Comparison of ENCODE assay signal across 1 cellular context in the genomic region with DNA sequence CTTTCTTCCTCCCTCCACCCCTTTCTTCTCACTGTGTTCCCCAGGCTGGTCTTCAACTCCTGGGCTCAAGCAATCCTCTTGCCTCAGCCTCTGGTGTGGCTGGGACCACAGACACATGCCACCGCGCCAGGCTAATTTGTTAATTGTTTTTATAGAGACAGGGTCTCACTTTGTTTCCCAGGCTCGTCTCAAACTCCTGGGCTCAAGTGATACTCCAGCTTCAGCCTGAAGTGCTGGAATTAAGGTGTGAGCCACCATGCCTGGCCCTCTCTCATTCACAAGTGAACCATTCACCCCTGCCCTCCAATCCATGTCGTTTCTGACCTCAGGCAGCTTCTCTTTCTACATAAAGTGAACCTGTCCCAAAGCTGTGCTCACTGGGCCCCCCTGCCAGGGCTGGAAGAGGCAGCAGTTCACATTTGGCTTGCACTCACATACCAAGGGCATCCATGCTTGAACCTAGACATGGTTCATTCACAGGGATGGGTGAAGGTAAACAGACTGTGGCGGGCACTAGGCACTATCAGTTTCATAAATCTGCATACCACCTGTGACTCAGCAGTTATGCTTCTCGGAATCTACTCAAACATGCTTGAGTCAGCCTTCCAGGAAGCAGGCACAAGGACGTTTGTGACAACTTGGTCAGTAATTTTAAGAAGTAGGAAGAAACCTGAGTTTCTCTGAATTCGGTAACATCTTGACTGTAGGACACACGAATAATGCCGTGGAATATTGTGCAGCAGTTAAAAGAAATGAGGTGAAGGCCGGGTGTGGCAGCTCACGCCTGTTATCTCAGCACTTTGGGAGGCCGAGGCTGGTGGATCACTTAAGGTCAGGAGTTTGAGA.
TF ChIP-seq lines count a peak whose summit lies in the region.

No MANE protein-coding gene starts in this region.

TF ChIP-seq in K562, 482 proteins besides CTCF, POLR2A, EP300 and RAD21 (continued from another document and continues in another):
- TF ChIP-seq, protein P1, sequence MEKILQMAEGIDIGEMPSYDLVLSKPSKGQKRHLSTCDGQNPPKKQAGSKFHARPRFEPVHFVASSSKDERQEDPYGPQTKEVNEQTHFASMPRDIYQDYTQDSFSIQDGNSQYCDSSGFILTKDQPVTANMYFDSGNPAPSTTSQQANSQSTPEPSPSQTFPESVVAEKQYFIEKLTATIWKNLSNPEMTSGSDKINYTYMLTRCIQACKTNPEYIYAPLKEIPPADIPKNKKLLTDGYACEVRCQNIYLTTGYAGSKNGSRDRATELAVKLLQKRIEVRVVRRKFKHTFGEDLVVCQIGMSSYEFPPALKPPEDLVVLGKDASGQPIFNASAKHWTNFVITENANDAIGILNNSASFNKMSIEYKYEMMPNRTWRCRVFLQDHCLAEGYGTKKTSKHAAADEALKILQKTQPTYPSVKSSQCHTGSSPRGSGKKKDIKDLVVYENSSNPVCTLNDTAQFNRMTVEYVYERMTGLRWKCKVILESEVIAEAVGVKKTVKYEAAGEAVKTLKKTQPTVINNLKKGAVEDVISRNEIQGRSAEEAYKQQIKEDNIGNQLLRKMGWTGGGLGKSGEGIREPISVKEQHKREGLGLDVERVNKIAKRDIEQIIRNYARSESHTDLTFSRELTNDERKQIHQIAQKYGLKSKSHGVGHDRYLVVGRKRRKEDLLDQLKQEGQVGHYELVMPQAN (IDR thresholded peaks at IDR 0.05; ENCODE audit: borderline replicate concordance) = 0 out of 2 replicates have a peak, but pooled peaks have one; percentile 42
- TF ChIP-seq, protein P2, sequence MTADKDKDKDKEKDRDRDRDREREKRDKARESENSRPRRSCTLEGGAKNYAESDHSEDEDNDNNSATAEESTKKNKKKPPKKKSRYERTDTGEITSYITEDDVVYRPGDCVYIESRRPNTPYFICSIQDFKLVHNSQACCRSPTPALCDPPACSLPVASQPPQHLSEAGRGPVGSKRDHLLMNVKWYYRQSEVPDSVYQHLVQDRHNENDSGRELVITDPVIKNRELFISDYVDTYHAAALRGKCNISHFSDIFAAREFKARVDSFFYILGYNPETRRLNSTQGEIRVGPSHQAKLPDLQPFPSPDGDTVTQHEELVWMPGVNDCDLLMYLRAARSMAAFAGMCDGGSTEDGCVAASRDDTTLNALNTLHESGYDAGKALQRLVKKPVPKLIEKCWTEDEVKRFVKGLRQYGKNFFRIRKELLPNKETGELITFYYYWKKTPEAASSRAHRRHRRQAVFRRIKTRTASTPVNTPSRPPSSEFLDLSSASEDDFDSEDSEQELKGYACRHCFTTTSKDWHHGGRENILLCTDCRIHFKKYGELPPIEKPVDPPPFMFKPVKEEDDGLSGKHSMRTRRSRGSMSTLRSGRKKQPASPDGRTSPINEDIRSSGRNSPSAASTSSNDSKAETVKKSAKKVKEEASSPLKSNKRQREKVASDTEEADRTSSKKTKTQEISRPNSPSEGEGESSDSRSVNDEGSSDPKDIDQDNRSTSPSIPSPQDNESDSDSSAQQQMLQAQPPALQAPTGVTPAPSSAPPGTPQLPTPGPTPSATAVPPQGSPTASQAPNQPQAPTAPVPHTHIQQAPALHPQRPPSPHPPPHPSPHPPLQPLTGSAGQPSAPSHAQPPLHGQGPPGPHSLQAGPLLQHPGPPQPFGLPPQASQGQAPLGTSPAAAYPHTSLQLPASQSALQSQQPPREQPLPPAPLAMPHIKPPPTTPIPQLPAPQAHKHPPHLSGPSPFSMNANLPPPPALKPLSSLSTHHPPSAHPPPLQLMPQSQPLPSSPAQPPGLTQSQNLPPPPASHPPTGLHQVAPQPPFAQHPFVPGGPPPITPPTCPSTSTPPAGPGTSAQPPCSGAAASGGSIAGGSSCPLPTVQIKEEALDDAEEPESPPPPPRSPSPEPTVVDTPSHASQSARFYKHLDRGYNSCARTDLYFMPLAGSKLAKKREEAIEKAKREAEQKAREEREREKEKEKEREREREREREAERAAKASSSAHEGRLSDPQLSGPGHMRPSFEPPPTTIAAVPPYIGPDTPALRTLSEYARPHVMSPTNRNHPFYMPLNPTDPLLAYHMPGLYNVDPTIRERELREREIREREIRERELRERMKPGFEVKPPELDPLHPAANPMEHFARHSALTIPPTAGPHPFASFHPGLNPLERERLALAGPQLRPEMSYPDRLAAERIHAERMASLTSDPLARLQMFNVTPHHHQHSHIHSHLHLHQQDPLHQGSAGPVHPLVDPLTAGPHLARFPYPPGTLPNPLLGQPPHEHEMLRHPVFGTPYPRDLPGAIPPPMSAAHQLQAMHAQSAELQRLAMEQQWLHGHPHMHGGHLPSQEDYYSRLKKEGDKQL (CRISPR knock-in tag; IDR thresholded peaks at IDR 0.05; ENCODE audit: borderline replicate concordance) = no peak
- TF ChIP-seq, protein P3, sequence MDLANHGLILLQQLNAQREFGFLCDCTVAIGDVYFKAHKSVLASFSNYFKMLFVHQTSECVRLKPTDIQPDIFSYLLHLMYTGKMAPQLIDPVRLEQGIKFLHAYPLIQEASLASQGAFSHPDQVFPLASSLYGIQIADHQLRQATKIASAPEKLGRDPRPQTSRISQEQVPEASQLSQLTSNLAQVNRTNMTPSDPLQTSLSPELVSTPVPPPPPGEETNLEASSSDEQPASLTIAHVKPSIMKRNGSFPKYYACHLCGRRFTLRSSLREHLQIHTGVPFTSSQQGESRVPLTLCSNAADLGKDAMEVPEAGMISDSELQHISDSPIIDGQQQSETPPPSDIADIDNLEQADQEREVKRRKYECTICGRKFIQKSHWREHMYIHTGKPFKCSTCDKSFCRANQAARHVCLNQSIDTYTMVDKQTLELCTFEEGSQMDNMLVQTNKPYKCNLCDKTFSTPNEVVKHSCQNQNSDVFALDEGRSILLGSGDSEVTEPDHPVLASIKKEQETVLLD (IDR thresholded peaks at IDR 0.05) = peak; percentile 85
- TF ChIP-seq, protein P4, sequence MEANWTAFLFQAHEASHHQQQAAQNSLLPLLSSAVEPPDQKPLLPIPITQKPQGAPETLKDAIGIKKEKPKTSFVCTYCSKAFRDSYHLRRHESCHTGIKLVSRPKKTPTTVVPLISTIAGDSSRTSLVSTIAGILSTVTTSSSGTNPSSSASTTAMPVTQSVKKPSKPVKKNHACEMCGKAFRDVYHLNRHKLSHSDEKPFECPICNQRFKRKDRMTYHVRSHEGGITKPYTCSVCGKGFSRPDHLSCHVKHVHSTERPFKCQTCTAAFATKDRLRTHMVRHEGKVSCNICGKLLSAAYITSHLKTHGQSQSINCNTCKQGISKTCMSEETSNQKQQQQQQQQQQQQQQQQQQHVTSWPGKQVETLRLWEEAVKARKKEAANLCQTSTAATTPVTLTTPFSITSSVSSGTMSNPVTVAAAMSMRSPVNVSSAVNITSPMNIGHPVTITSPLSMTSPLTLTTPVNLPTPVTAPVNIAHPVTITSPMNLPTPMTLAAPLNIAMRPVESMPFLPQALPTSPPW (CRISPR knock-in tag; IDR thresholded peaks at IDR 0.05) = peak; percentile 43; the same call in 1 of the 2 replicates
- TF ChIP-seq ZBTB1 (CRISPR knock-in tag; IDR thresholded peaks at IDR 0.05; ENCODE audit: borderline replicate concordance, low read depth) = no peak
- TF ChIP-seq, protein P5, sequence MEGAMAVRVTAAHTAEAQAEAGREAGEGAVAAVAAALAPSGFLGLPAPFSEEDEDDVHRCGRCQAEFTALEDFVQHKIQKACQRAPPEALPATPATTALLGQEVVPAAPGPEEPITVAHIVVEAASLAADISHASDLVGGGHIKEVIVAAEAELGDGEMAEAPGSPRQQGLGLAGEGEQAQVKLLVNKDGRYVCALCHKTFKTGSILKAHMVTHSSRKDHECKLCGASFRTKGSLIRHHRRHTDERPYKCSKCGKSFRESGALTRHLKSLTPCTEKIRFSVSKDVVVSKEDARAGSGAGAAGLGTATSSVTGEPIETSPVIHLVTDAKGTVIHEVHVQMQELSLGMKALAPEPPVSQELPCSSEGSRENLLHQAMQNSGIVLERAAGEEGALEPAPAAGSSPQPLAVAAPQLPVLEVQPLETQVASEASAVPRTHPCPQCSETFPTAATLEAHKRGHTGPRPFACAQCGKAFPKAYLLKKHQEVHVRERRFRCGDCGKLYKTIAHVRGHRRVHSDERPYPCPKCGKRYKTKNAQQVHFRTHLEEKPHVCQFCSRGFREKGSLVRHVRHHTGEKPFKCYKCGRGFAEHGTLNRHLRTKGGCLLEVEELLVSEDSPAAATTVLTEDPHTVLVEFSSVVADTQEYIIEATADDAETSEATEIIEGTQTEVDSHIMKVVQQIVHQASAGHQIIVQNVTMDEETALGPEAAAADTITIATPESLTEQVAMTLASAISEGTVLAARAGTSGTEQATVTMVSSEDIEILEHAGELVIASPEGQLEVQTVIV (CRISPR knock-in tag; IDR thresholded peaks at IDR 0.05; ENCODE audit: borderline replicate concordance) = no peak
- TF ChIP-seq, protein P6, sequence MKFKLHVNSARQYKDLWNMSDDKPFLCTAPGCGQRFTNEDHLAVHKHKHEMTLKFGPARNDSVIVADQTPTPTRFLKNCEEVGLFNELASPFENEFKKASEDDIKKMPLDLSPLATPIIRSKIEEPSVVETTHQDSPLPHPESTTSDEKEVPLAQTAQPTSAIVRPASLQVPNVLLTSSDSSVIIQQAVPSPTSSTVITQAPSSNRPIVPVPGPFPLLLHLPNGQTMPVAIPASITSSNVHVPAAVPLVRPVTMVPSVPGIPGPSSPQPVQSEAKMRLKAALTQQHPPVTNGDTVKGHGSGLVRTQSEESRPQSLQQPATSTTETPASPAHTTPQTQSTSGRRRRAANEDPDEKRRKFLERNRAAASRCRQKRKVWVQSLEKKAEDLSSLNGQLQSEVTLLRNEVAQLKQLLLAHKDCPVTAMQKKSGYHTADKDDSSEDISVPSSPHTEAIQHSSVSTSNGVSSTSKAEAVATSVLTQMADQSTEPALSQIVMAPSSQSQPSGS (CRISPR knock-in tag; IDR thresholded peaks at IDR 0.05) = no peak
- TF ChIP-seq ZC3H4 (CRISPR knock-in tag; IDR thresholded peaks at IDR 0.05; ENCODE audit: borderline replicate concordance) = no peak
- no peak; the same call in 1 of the 2 replicates for TF ChIP-seq ZNF785 (CRISPR knock-in tag; IDR thresholded peaks at IDR 0.05)
- no peak for TF ChIP-seq ZNF77 (CRISPR knock-in tag; IDR thresholded peaks at IDR 0.05)
- TF ChIP-seq, protein P7, sequence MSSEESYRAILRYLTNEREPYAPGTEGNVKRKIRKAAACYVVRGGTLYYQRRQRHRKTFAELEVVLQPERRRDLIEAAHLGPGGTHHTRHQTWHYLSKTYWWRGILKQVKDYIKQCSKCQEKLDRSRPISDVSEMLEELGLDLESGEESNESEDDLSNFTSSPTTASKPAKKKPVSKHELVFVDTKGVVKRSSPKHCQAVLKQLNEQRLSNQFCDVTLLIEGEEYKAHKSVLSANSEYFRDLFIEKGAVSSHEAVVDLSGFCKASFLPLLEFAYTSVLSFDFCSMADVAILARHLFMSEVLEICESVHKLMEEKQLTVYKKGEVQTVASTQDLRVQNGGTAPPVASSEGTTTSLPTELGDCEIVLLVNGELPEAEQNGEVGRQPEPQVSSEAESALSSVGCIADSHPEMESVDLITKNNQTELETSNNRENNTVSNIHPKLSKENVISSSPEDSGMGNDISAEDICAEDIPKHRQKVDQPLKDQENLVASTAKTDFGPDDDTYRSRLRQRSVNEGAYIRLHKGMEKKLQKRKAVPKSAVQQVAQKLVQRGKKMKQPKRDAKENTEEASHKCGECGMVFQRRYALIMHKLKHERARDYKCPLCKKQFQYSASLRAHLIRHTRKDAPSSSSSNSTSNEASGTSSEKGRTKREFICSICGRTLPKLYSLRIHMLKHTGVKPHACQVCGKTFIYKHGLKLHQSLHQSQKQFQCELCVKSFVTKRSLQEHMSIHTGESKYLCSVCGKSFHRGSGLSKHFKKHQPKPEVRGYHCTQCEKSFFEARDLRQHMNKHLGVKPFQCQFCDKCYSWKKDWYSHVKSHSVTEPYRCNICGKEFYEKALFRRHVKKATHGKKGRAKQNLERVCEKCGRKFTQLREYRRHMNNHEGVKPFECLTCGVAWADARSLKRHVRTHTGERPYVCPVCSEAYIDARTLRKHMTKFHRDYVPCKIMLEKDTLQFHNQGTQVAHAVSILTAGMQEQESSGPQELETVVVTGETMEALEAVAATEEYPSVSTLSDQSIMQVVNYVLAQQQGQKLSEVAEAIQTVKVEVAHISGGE (CRISPR knock-in tag; IDR thresholded peaks at IDR 0.05) = peak in 1 of 3 experiments; percentile 63; a peak in 1 of 6 replicates
- TF ChIP-seq PRMT5 (CRISPR knock-in tag; IDR thresholded peaks at IDR 0.05) = no peak
- peak; percentile 60; the same call in 1 of the 2 replicates for TF ChIP-seq MYC (IDR thresholded peaks at IDR 0.05; ENCODE audit: low read depth, low read length)
- TF ChIP-seq MYC (CRISPR knock-in tag; IDR thresholded peaks at IDR 0.05; ENCODE audit: borderline replicate concordance, low read depth) = peak; percentile 71; the same call in 1 of the 2 replicates
- no peak for TF ChIP-seq SREBF2 (CRISPR knock-in tag; IDR thresholded peaks at IDR 0.05)
- no peak for TF ChIP-seq ZFP1 (CRISPR knock-in tag; IDR thresholded peaks at IDR 0.05)
- TF ChIP-seq SRSF9 (IDR thresholded peaks at IDR 0.05; ENCODE audit: borderline replicate concordance, low read depth, low read length) = no peak
- TF ChIP-seq ZNF551 (CRISPR knock-in tag; IDR thresholded peaks at IDR 0.05) = no peak
- TF ChIP-seq, protein P8, sequence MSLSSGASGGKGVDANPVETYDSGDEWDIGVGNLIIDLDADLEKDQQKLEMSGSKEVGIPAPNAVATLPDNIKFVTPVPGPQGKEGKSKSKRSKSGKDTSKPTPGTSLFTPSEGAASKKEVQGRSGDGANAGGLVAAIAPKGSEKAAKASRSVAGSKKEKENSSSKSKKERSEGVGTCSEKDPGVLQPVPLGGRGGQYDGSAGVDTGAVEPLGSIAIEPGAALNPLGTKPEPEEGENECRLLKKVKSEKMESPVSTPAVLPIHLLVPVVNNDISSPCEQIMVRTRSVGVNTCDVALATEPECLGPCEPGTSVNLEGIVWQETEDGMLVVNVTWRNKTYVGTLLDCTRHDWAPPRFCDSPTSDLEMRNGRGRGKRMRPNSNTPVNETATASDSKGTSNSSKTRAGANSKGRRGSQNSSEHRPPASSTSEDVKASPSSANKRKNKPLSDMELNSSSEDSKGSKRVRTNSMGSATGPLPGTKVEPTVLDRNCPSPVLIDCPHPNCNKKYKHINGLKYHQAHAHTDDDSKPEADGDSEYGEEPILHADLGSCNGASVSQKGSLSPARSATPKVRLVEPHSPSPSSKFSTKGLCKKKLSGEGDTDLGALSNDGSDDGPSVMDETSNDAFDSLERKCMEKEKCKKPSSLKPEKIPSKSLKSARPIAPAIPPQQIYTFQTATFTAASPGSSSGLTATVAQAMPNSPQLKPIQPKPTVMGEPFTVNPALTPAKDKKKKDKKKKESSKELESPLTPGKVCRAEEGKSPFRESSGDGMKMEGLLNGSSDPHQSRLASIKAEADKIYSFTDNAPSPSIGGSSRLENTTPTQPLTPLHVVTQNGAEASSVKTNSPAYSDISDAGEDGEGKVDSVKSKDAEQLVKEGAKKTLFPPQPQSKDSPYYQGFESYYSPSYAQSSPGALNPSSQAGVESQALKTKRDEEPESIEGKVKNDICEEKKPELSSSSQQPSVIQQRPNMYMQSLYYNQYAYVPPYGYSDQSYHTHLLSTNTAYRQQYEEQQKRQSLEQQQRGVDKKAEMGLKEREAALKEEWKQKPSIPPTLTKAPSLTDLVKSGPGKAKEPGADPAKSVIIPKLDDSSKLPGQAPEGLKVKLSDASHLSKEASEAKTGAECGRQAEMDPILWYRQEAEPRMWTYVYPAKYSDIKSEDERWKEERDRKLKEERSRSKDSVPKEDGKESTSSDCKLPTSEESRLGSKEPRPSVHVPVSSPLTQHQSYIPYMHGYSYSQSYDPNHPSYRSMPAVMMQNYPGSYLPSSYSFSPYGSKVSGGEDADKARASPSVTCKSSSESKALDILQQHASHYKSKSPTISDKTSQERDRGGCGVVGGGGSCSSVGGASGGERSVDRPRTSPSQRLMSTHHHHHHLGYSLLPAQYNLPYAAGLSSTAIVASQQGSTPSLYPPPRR (CRISPR knock-in tag; IDR thresholded peaks at IDR 0.05; ENCODE audit: borderline replicate concordance) = no peak
- TF ChIP-seq ZFP30 (CRISPR knock-in tag; IDR thresholded peaks at IDR 0.05; ENCODE audit: borderline replicate concordance) = no peak
- TF ChIP-seq PHF21A (IDR thresholded peaks at IDR 0.05; ENCODE audit: borderline replicate concordance, low read depth) = no peak
